9 cellular contexts compared by ENCODE assay signal in genomic region chr1:76254165-76255043, GRCh38.
A peak's percentile ranks its signal among the peaks of the same experiment; 100 is the strongest.
DNase-seq lines count a peak whose midpoint lies in the region; ATAC-seq and TF ChIP-seq lines count a peak whose summit lies in the region.
"Had no signal": no experiment of that assay in that cellular context is flagged by ENCODE, and none has a peak within 500 bp of the region (broad histone marks: within the 10 kb centered on the region; RNA-seq: fewer than 3 reads in every experiment).

No MANE protein-coding gene starts in this region.

- peaks cover 0 to 4% (median 0%) of the 10 kb centered on the region in 3 donors for H3K36me3 Mint-ChIP-seq in immature natural killer cell
- H3K36me3 Mint-ChIP-seq: T-cell had no signal

- H3K4me3 Mint-ChIP-seq in immature natural killer cell: no peak overlapping the region

- TF ChIP-seq CTCF in fibroblast of mammary gland (conservative IDR thresholded peaks at IDR 0.05; ENCODE audit: control insufficient read depth, insufficient read depth, low read depth, low read length): no peak

- DNase-seq in AG20443 (ENCODE audit: low spot score) (peak; percentile 21), DMS53 treated with DMSO at 0.1 percent for 48 hours (lab: John Stamatoyannopoulos, UW; ENCODE audit: unreplicated experiment) (peak; percentile 20), fibroblast of mammary gland (ENCODE audit: low read depth) (peak; percentile 5), immature natural killer cell (no peak)
- DNase-seq: pancreas, T-cell had no signal

- no peak overlapping the region for H3K27ac Mint-ChIP-seq in immature natural killer cell
- H3K27ac Mint-ChIP-seq: T-cell had no signal

- H3K4me3 ChIP-seq in fibroblast of mammary gland (ENCODE audit: control insufficient read depth, low read depth, low read length): no peak overlapping the region
- H3K4me3 ChIP-seq: pancreas had no signal

- ATAC-seq in SK-N-SH treated with all-trans-retinoic acid at 6 μM for 48 hours (peak; percentile 66), HG02981 (IDR thresholded peaks at IDR 0.05; ENCODE audit: unreplicated experiment) (no peak), GM18517 (IDR thresholded peaks at IDR 0.05; ENCODE audit: unreplicated experiment) (no peak)
- ATAC-seq: T-cell had no signal

- H3K4me1 Mint-ChIP-seq in immature natural killer cell: peaks cover 2 to 10% of the 10 kb centered on the region in 2 donors

- peaks cover 0 to 2% (median 0%) of the 10 kb centered on the region in 3 donors for H3K27me3 Mint-ChIP-seq in immature natural killer cell (ENCODE audit: low read depth in 3 of 3)
- H3K27me3 Mint-ChIP-seq: T-cell had no signal

- peaks cover 0 to 1% (median 0%) of the 10 kb centered on the region in 6 donors for H3K9me3 Mint-ChIP-seq in immature natural killer cell
- H3K9me3 Mint-ChIP-seq: T-cell had no signal

TF ChIP-seq in SK-N-SH treated with all-trans-retinoic acid at 6 μM for 48 hours, 23 proteins besides CTCF, POLR2A, EP300 and RAD21:
- no peak for TF ChIP-seq PATZ1 (CRISPR knock-in tag; IDR thresholded peaks at IDR 0.05; ENCODE audit: borderline replicate concordance)
- no peak for TF ChIP-seq CREB5 (CRISPR knock-in tag; IDR thresholded peaks at IDR 0.05; ENCODE audit: low read depth)
- TF ChIP-seq ZNF565 (CRISPR knock-in tag; conservative IDR thresholded peaks at IDR 0.05; ENCODE audit: low read depth): no peak
- no peak for TF ChIP-seq TSHZ2 (CRISPR knock-in tag; IDR thresholded peaks at IDR 0.05)
- TF ChIP-seq PPARA (CRISPR knock-in tag; IDR thresholded peaks at IDR 0.05; ENCODE audit: borderline replicate concordance): no peak
- TF ChIP-seq RARB (CRISPR knock-in tag; IDR thresholded peaks at IDR 0.05): no peak
- TF ChIP-seq GLIS3 (CRISPR knock-in tag; IDR thresholded peaks at IDR 0.05): no peak
- no peak for TF ChIP-seq ESRRG (CRISPR knock-in tag; IDR thresholded peaks at IDR 0.05)
- no peak for TF ChIP-seq ZFP30 (CRISPR knock-in tag; IDR thresholded peaks at IDR 0.05)
- TF ChIP-seq ZFP3 (CRISPR knock-in tag; IDR thresholded peaks at IDR 0.05): no peak

Comparison
In these comparisons a context has a peak if more than half of its experiments do, and no peak if none do; other contexts are left out.
1. DNase-seq: peak in AG20443 (single experiment), DMS53 treated with DMSO at 0.1 percent for 48 hours (single experiment) and fibroblast of mammary gland (single experiment); none in immature natural killer cell (0 of 3).